Comparison of ENCODE assay signal across 22 cellular contexts in genomic region chr15:54803987-54804386, GRCh38.
A peak's percentile ranks its signal among the peaks of the same experiment; 100 is the strongest.
DNase-seq lines count a peak whose midpoint lies in the region; ATAC-seq, FAIRE-seq and TF ChIP-seq lines count a peak whose summit lies in the region.
"Had no signal": no experiment of that assay in that cellular context is flagged by ENCODE, and none has a peak within 500 bp of the region (broad histone marks: within the 10 kb centered on the region; RNA-seq: fewer than 3 reads in every experiment).

No MANE protein-coding gene starts in this region.

- no peaks in the 10 kb centered on the region for H3K27me3 ChIP-seq in Loucy (ENCODE audit: insufficient read depth, low read length, poor library complexity, severe bottlenecking)
- no peaks in the 10 kb centered on the region for H3K27me3 ChIP-seq in GM12878 (replicated peaks in 1 of 2; ENCODE audit: control insufficient read depth in 2 of 2, insufficient read depth in 2 of 2, low read length in 1 of 2)
- H3K27me3 ChIP-seq: MG63 had no signal

- H3K9ac ChIP-seq in Loucy (ENCODE audit: low read depth, low read length, poor library complexity, severe bottlenecking) = no peak overlapping the region
- no peak overlapping the region for H3K9ac ChIP-seq in GM12878 (ENCODE audit: control insufficient read depth, insufficient read depth, low read length)
- H3K9ac ChIP-seq: GM23248 had no signal

- TF ChIP-seq RAD21 in GM12878 (IDR thresholded peaks at IDR 0.05; ENCODE audit: insufficient read depth, low read depth, low read length) = no peak

- ATAC-seq in GM19395 (IDR thresholded peaks at IDR 0.05; ENCODE audit: unreplicated experiment) (peak; percentile 55), GM12878 (peak; percentile 54)
- ATAC-seq: HCT116, HepG2, Panc1, Right ventricle myocardium inferior had no signal

- H2AFZ ChIP-seq in Loucy (ENCODE audit: low read length) = peak overlapping the region; percentile 2; the same call in 1 of the 2 replicates
- H2AFZ ChIP-seq in GM12878 (ENCODE audit: control insufficient read depth, low read depth, low read length) = no peak overlapping the region
- H2AFZ ChIP-seq: GM23248 had no signal

- no peak for TF ChIP-seq POLR2A in GM12878 (IDR thresholded peaks at IDR 0.05; ENCODE audit: low read depth, low read length)

- H3K36me3 ChIP-seq in Loucy (ENCODE audit: insufficient read depth, low read length) (no peaks in the 10 kb centered on the region), GM12878 (ENCODE audit: control insufficient read depth in 2 of 2, insufficient read depth in 2 of 2, low read length in 1 of 2) (no peaks in the 10 kb centered on the region)
- H3K36me3 ChIP-seq: MG63 had no signal

- 13% methylated on average over 1 of the region's 1 CpG for WGBS in GM12878 (ENCODE audit: insufficient coverage, insufficient replicate concordance, low lambda C conversion rate, missing lambda C conversion rate)

- peak overlapping the region; percentile 57 for H3K4me2 ChIP-seq in Loucy (ENCODE audit: low read depth, low read length, poor library complexity, severe bottlenecking)
- H3K4me2 ChIP-seq in GM12878 (ENCODE audit: control insufficient read depth, insufficient read depth) = no peak overlapping the region

- no peaks in the 10 kb centered on the region for H3K9me2 ChIP-seq in Loucy (replicated peaks; ENCODE audit: low read depth, low read length)

- TF ChIP-seq CTCF in Calu3 (IDR thresholded peaks at IDR 0.05; ENCODE audit: unreplicated experiment) (no peak), Loucy (conservative IDR thresholded peaks at IDR 0.05; ENCODE audit: low read length) (no peak), GM12878 (IDR thresholded peaks at IDR 0.05 in 2 of 3, conservative IDR thresholded peaks at IDR 0.05 in 1 of 3; ENCODE audit: control insufficient read depth in 2 of 3, extremely low read depth in 1 of 3, insufficient read depth in 1 of 3, low read depth in 3 of 3, low read length in 3 of 3) (no peak)

- no peaks in the 10 kb centered on the region for H4K20me1 ChIP-seq in Loucy (ENCODE audit: insufficient read depth, low read length, poor library complexity, severe bottlenecking)
- H4K20me1 ChIP-seq in GM12878 (ENCODE audit: control insufficient read depth, insufficient read depth) = no peaks in the 10 kb centered on the region

- H3K4me1 ChIP-seq in Loucy (ENCODE audit: insufficient read depth, low read length, poor library complexity, severe bottlenecking) (peaks cover 39% of the 10 kb centered on the region), GM12878 (ENCODE audit: control insufficient read depth, insufficient read depth, low read length) (no peaks in the 10 kb centered on the region)

- H3K9me3 Mint-ChIP-seq in Calu3 (ENCODE audit: low read depth, unreplicated experiment) = no peaks in the 10 kb centered on the region
- H3K9me3 Mint-ChIP-seq in activated CD4-positive, alpha-beta memory T cell treated with anti-CD3 and anti-CD28 coated beads, Interleukin-2, amount 10 ng/mL, durations not matched to agents 7 days and 5 days = no peaks in the 10 kb centered on the region
- H3K9me3 Mint-ChIP-seq: CD4-positive, alpha-beta T cell had no signal

- in situ Hi-C loops in GM12878 (cut with MboI) = no loop called here

- H3K27ac ChIP-seq in GM12878 (ENCODE audit: control insufficient read depth, insufficient read depth) = no peak overlapping the region
- H3K27ac ChIP-seq: GM23248 had no signal

- H3K9me3 ChIP-seq in Loucy (ENCODE audit: insufficient read depth, low read depth, low read length) (no peaks in the 10 kb centered on the region), GM12878 (replicated peaks; ENCODE audit: control insufficient read depth, insufficient read depth, low read length) (no peaks in the 10 kb centered on the region)
- H3K9me3 ChIP-seq: MG63 had no signal

- POLR2A ChIA-PET in GM12878 (lab: Charles Lee) = no interaction called here
- POLR2A ChIA-PET in activated CD4-positive, alpha-beta memory T cell treated with anti-CD3 and anti-CD28 coated beads, Interleukin-2, amount 10 ng/mL, durations not matched to agents 7 days and 5 days (lab: Charles Lee) = no interaction called here

- H3K27ac Mint-ChIP-seq in Calu3 (ENCODE audit: unreplicated experiment) = peak overlapping the region; percentile 86
- H3K27ac Mint-ChIP-seq in activated CD4-positive, alpha-beta memory T cell treated with anti-CD3 and anti-CD28 coated beads, Interleukin-2, amount 10 ng/mL, durations not matched to agents 7 days and 5 days = no peak overlapping the region
- H3K27ac Mint-ChIP-seq: CD4-positive, alpha-beta T cell had no signal

- DNase-seq in Calu3 (no peak), GM12878 (ENCODE audit: low read depth, low spot score) (no peak), superior temporal gyrus (ENCODE audit: extremely low spot score) (no peak), NCI-H1105 treated with DMSO at 0.1 percent for 48 hours (lab: John Stamatoyannopoulos, UW) (no peak), T-helper 1 cell (no peak)
- DNase-seq in activated CD4-positive, alpha-beta memory T cell treated with anti-CD3 and anti-CD28 coated beads, Interleukin-2, amount 10 ng/mL, durations not matched to agents 7 days and 5 days = no peak
- DNase-seq: CD4-positive, alpha-beta T cell; DND-41; GF-D8; GM23248; MG63; NCI-H187 treated with DMSO at 0.1 percent for 48 hours; NCI-H2171 treated with DMSO at 0.1 percent for 48 hours; NCI-H446 treated with DMSO at 0.1 percent for 48 hours; NCI-H748 treated with DMSO at 0.1 percent for 48 hours had no signal

- no peak for FAIRE-seq in GM12878 (lab: Jason Lieb, UNC)
- FAIRE-seq: D721Med, HepG2 had no signal

- H3F3A ChIP-seq in Loucy (ENCODE audit: low read depth) = no peaks in the 10 kb centered on the region

- peak overlapping the region; percentile 1 for H3K4me3 Mint-ChIP-seq in Calu3 (ENCODE audit: low read depth, unreplicated experiment)
- no peak overlapping the region for H3K4me3 Mint-ChIP-seq in activated CD4-positive, alpha-beta memory T cell treated with anti-CD3 and anti-CD28 coated beads, Interleukin-2, amount 10 ng/mL, durations not matched to agents 7 days and 5 days
- H3K4me3 Mint-ChIP-seq: CD4-positive, alpha-beta T cell had no signal

- TF ChIP-seq EP300 in GM12878 (IDR thresholded peaks at IDR 0.05; ENCODE audit: borderline replicate concordance in 1 of 2, control insufficient read depth in 1 of 2, low read depth in 2 of 2, low read length in 2 of 2) = no peak

- H3K79me2 ChIP-seq in Loucy (ENCODE audit: insufficient read depth, low read length) (no peaks in the 10 kb centered on the region), GM12878 (ENCODE audit: control insufficient read depth, insufficient read depth, low read length) (no peaks in the 10 kb centered on the region)

- no peaks in the 10 kb centered on the region for H3K27me3 Mint-ChIP-seq in Calu3 (ENCODE audit: unreplicated experiment)
- no peaks in the 10 kb centered on the region for H3K27me3 Mint-ChIP-seq in activated CD4-positive, alpha-beta memory T cell treated with anti-CD3 and anti-CD28 coated beads, Interleukin-2, amount 10 ng/mL, durations not matched to agents 7 days and 5 days
- H3K27me3 Mint-ChIP-seq: CD4-positive, alpha-beta T cell had no signal

- intact Hi-C loops in Calu3 (cut with micrococcal nuclease; ENCODE audit: unreplicated experiment) (loop anchor here (10.0 kb wide), 1 partner anchor 361 kb away; no protein-coding TSS in a partner anchor), GM12878 (cut with micrococcal nuclease; ENCODE audit: unreplicated experiment) (no loop called here)

- SMC1A ChIA-PET in GM12878 (lab: Charles Lee; ENCODE audit: uncharacterized antibody, unreplicated experiment) = interaction anchor here (1.1 to 2.0 kb wide), 3 partner anchors 12 to 33 kb away, joined by 3 to 8 read pairs (median 4); no protein-coding TSS in a partner anchor

- CTCF ChIA-PET in Calu3 (lab: Charles Lee) (no interaction called here), GM12878 (lab: Yijun Ruan, JAX) (interaction anchor here (0.7 to 1.2 kb wide), 4 partner anchors 21 to 174 kb away, joined by 3 read pairs; no protein-coding TSS in a partner anchor)
- CTCF ChIA-PET in activated CD4-positive, alpha-beta memory T cell treated with anti-CD3 and anti-CD28 coated beads, Interleukin-2, amount 10 ng/mL, durations not matched to agents 7 days and 5 days (lab: Charles Lee) = no interaction called here

- H3K4me3 ChIP-seq in Loucy (ENCODE audit: low read length, poor library complexity, severe bottlenecking) = peak overlapping the region; percentile 48
- H3K4me3 ChIP-seq in GM12878 = no peak overlapping the region
- H3K4me3 ChIP-seq: GM23248, MG63 had no signal

- RAD21 ChIA-PET in GM12878 (lab: Charles Lee; ENCODE audit: unreplicated experiment) = no interaction called here

- peaks cover 6% of the 10 kb centered on the region for H3K4me1 Mint-ChIP-seq in Calu3 (ENCODE audit: low read depth, unreplicated experiment)
- no peaks in the 10 kb centered on the region for H3K4me1 Mint-ChIP-seq in activated CD4-positive, alpha-beta memory T cell treated with anti-CD3 and anti-CD28 coated beads, Interleukin-2, amount 10 ng/mL, durations not matched to agents 7 days and 5 days

- no peaks in the 10 kb centered on the region for H3K36me3 Mint-ChIP-seq in Calu3 (ENCODE audit: insufficient read depth, unreplicated experiment)
- no peaks in the 10 kb centered on the region for H3K36me3 Mint-ChIP-seq in activated CD4-positive, alpha-beta memory T cell treated with anti-CD3 and anti-CD28 coated beads, Interleukin-2, amount 10 ng/mL, durations not matched to agents 7 days and 5 days (ENCODE audit: low read depth)

- no TSS peak for BruUV-seq in Calu3 (replicated peaks; lab: Mats Ljungman, UMichigan)
- BruUV-seq in GM12878 (replicated peaks; lab: Mats Ljungman, UMichigan) = no TSS peak

TF ChIP-seq in GM12878, 131 proteins besides CTCF, POLR2A, EP300 and RAD21 (continues in another document):
- TF ChIP-seq RAD51 (IDR thresholded peaks at IDR 0.05) (peak; percentile 71; the same call in 1 of the 2 replicates), IRF3 (IDR thresholded peaks at IDR 0.05) (no peak), CBFB (IDR thresholded peaks at IDR 0.05; ENCODE audit: low read depth) (no peak)
